ENCODE assay signal across 8 cellular contexts in the genomic region with DNA sequence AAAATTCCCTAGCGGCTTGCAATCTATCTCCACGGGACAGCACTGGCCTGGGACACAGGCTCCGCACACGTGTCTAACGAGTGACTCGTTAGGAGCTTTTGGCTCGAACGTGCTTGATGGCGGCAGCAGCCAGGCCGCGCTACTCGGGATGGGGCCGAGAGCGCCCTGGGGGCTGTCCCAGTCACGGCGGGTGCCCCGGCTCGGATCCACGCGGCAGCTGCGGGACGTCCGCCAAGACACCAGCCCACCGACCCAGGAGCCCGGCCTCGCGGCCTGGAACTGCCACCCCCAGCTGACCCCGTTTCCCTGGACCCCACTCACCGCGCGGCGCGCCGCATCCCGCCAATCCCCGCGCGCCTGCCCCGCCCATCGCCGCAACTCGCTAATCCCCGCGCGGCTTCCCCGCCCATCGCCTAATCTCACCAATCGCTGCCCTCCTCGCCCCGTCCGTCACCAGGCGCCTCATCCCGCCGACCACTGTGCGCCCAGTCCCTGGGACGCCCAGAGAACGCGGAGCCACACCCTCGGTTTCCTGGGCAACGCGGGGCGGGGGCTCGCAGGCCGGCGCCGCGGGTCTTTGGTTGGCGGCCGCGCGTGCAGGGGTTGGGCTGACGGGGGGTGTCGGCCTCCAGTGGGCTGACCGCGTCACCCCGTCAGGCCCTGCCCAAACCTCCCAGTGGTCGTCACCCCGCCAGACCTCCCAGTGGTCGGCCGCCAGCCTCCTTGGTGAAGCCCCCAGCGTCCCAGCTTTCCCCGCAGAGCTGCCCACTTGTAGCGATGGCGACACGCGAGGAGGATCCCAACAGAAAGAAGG. TPM values are rescaled to one million over a fixed set of nuclear protein-coding genes. Genes with fewer than 3 reads are reported as not detected.
A peak's percentile ranks its signal among the peaks of the same experiment; 100 is the strongest.
DNase-seq lines count a peak whose midpoint lies in the region; ATAC-seq and TF ChIP-seq lines count a peak whose summit lies in the region.

A gene (minus strand): TSS at position 359 of the 814 bp plus-strand sequence. CDS start 1,495 bp downstream, outside the sequence.

- peaks cover 15% of the 10 kb centered on the region for H3K4me1 Mint-ChIP-seq in T-helper 2 cell treated with Interferon-gamma antibody and Interleukin-4, amounts not matched to agents 5 μg/mL and 100 μg/mL, for 36 hours (ENCODE audit: low read depth)

- DNase-seq in NCI-H187 (lab: John Stamatoyannopoulos, UW), result peak; percentile 77 to 96
- DNase-seq in T-helper 2 cell treated with Interferon-gamma antibody and Interleukin-4, amounts not matched to agents 5 μg/mL and 100 μg/mL, for 36 hours (ENCODE audit: low spot score), result peak; percentile 98
- peak; percentile 88 to 99 for DNase-seq in ascending aorta (ENCODE audit: low spot score in 2 of 2)
- DNase-seq in right cardiac atrium, result peak; percentile 99 to 100 (median 99)
- DNase-seq in putamen (ENCODE audit: low spot score), result peak; percentile 97
- peak in 1 of 2 donors; percentile 97 for DNase-seq in vagina (ENCODE audit: extremely low spot score in 2 of 2)

- peak in 1 of 2 donors; percentile 54 for TF ChIP-seq POLR2A in vagina (IDR thresholded peaks at IDR 0.05)

- H3K4me3 Mint-ChIP-seq in T-helper 2 cell treated with Interferon-gamma antibody and Interleukin-4, amounts not matched to agents 5 μg/mL and 100 μg/mL, for 36 hours, result peak within 1 kb of the TSS; percentile 81

- ATAC-seq in GM18499 (IDR thresholded peaks at IDR 0.05; ENCODE audit: insufficient read depth, unreplicated experiment) (peak; percentile 93), HG02938 (IDR thresholded peaks at IDR 0.05; ENCODE audit: unreplicated experiment) (peak; percentile 97), right cardiac atrium (peak; percentile 99)

- H3K27ac Mint-ChIP-seq in T-helper 2 cell treated with Interferon-gamma antibody and Interleukin-4, amounts not matched to agents 5 μg/mL and 100 μg/mL, for 36 hours, result peak within 1 kb of the TSS; percentile 87

- H3K4me3 ChIP-seq in ascending aorta (peak within 1 kb of the TSS; percentile 70 to 83), right cardiac atrium (ENCODE audit: low read length) (peak within 1 kb of the TSS; percentile 45), vagina (peak within 1 kb of the TSS; percentile 54 to 79)

- peaks cover 12% of the 10 kb centered on the region for H3K27me3 Mint-ChIP-seq in T-helper 2 cell treated with Interferon-gamma antibody and Interleukin-4, amounts not matched to agents 5 μg/mL and 100 μg/mL, for 36 hours (ENCODE audit: low read depth)

- peaks cover 0 to 26% of the 10 kb centered on the region in 2 donors for H3K36me3 ChIP-seq in ascending aorta
- H3K36me3 ChIP-seq in vagina, result peaks cover 0 to 13% of the 10 kb centered on the region in 2 donors

- H3K27ac ChIP-seq in ascending aorta (peak within 1 kb of the TSS; percentile 80 to 91), right cardiac atrium (ENCODE audit: low read length) (peak within 1 kb of the TSS; percentile 85), vagina (peak within 1 kb of the TSS; percentile 83)

- no peaks in the 10 kb centered on the region for H3K9me3 ChIP-seq in ascending aorta
- no peaks in the 10 kb centered on the region for H3K9me3 ChIP-seq in right cardiac atrium (ENCODE audit: control insufficient read depth, low read length)
- H3K9me3 ChIP-seq in vagina, result no peaks in the 10 kb centered on the region

- peaks cover 5% of the 10 kb centered on the region for H3K9me3 Mint-ChIP-seq in T-helper 2 cell treated with Interferon-gamma antibody and Interleukin-4, amounts not matched to agents 5 μg/mL and 100 μg/mL, for 36 hours

- WGBS in right cardiac atrium, result under 1% methylated on average over 86 of the region's 86 CpGs

- TF ChIP-seq CTCF in ascending aorta (IDR thresholded peaks at IDR 0.05) (no peak), vagina (IDR thresholded peaks at IDR 0.05) (no peak)

- H3K4me1 ChIP-seq in ascending aorta (peaks cover 6 to 14% of the 10 kb centered on the region in 2 donors), right cardiac atrium (ENCODE audit: control insufficient read depth, insufficient read depth, low read length) (peaks cover 7% of the 10 kb centered on the region), vagina (peaks cover 26% of the 10 kb centered on the region)

- H3K27me3 ChIP-seq in ascending aorta, result no peaks in the 10 kb centered on the region
- no peaks in the 10 kb centered on the region for H3K27me3 ChIP-seq in right cardiac atrium (ENCODE audit: control insufficient read depth, insufficient read depth)
- H3K27me3 ChIP-seq in vagina, result no peaks in the 10 kb centered on the region

- H3K36me3 Mint-ChIP-seq in T-helper 2 cell treated with Interferon-gamma antibody and Interleukin-4, amounts not matched to agents 5 μg/mL and 100 μg/mL, for 36 hours (ENCODE audit: low read depth), result peaks cover 28% of the 10 kb centered on the region

- intact Hi-C loops in ascending aorta (cut with DNase I), result loop anchor here (1.0 to 10.0 kb wide), 6 partner anchors 18 to 371 kb away; a partner anchor contains a TSS
- intact Hi-C loops in right cardiac atrium (cut with DNase I), result loop anchor here in 3 of 4 donors (5.0 kb wide), 1 partner anchor 41 kb away; a partner anchor contains a TSS
- intact Hi-C loops in vagina (cut with DNase I), result no loop called here

RNA-seq across cellular contexts. Expression of the gene that starts here (rescaled TPM):
- total RNA-seq in ascending aorta (97.0 TPM), right cardiac atrium (100 to 1,000 TPM in 1 of 4 donors, 10 to 100 TPM in 3; 85.8 to 110 (median 99.0) TPM), vagina (42.0 TPM)
- polyA plus RNA-seq in right cardiac atrium, result 86.6 TPM
